ENCODE assay signal across 9 cellular contexts in the genomic region with DNA sequence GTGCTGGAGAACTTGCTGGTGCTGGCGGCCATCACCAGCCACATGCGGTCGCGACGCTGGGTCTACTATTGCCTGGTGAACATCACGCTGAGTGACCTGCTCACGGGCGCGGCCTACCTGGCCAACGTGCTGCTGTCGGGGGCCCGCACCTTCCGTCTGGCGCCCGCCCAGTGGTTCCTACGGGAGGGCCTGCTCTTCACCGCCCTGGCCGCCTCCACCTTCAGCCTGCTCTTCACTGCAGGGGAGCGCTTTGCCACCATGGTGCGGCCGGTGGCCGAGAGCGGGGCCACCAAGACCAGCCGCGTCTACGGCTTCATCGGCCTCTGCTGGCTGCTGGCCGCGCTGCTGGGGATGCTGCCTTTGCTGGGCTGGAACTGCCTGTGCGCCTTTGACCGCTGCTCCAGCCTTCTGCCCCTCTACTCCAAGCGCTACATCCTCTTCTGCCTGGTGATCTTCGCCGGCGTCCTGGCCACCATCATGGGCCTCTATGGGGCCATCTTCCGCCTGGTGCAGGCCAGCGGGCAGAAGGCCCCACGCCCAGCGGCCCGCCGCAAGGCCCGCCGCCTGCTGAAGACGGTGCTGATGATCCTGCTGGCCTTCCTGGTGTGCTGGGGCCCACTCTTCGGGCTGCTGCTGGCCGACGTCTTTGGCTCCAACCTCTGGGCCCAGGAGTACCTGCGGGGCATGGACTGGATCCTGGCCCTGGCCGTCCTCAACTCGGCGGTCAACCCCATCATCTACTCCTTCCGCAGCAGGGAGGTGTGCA. TPM values are rescaled to one million over a fixed set of nuclear protein-coding genes. Genes with fewer than 3 reads are reported as not detected.
A peak's percentile ranks its signal among the peaks of the same experiment; 100 is the strongest.
DNase-seq lines count a peak whose midpoint lies in the region; ATAC-seq and TF ChIP-seq lines count a peak whose summit lies in the region.
"Had no signal": no experiment of that assay in that cellular context is flagged by ENCODE, and none has a peak within 500 bp of the region (broad histone marks: within the 10 kb centered on the region; RNA-seq: fewer than 3 reads in every experiment).

No MANE protein-coding gene starts in this region.

- no peaks in the 10 kb centered on the region for H4K20me1 ChIP-seq in H9 (ENCODE audit: control insufficient read depth, insufficient read depth, insufficient read length)

- ATAC-seq in CD4-positive, CD25-positive, alpha-beta regulatory T cell (ENCODE audit: low read depth in 2 of 2) = peak; percentile 1 to 3
- no peak for ATAC-seq in HG03469 (IDR thresholded peaks at IDR 0.05; ENCODE audit: unreplicated experiment)

- H3K36me3 Mint-ChIP-seq in CD4-positive, CD25-positive, alpha-beta regulatory T cell = peaks cover 23% of the 10 kb centered on the region
- H3K36me3 Mint-ChIP-seq in H9 (ENCODE audit: insufficient read depth in 1 of 3, low read depth in 3 of 3) = no peaks in the 10 kb centered on the region
- peaks cover 26% of the 10 kb centered on the region for H3K36me3 Mint-ChIP-seq in activated CD4-positive, alpha-beta memory T cell treated with anti-CD3 and anti-CD28 coated beads for 36 hours

- TF ChIP-seq CTCF in H9 (conservative IDR thresholded peaks at IDR 0.05) = no peak

- peaks cover 66% of the 10 kb centered on the region for H3K4me1 ChIP-seq in CD4-positive, CD25-positive, alpha-beta regulatory T cell (ENCODE audit: control insufficient read depth, insufficient read depth, low read length, poor library complexity, severe bottlenecking)
- H3K4me1 ChIP-seq in H9 (ENCODE audit: insufficient read depth, low read length) = no peaks in the 10 kb centered on the region
- peaks cover 60% of the 10 kb centered on the region for H3K4me1 ChIP-seq in mononuclear cell (ENCODE audit: insufficient read depth, low read length)
- H3K4me1 ChIP-seq: uterus had no signal

- no peaks in the 10 kb centered on the region for H3K23me2 ChIP-seq in H9 (ENCODE audit: insufficient read length, low read depth, low read length, poor library complexity, severe bottlenecking)

- H4K5ac ChIP-seq in H9 (ENCODE audit: insufficient read length, low read depth, low read length) = no peak overlapping the region

- no peak overlapping the region for H3T11ph ChIP-seq in H9 (ENCODE audit: low read length)

- H4K8ac ChIP-seq in H9 (replicated peaks; ENCODE audit: insufficient read length, low read depth, low read length) = no peak overlapping the region

- no peak overlapping the region for H3K9ac ChIP-seq in H9 (ENCODE audit: extremely low read depth, insufficient read length, low read length)

- peaks cover 23% of the 10 kb centered on the region for H3K36me3 ChIP-seq in CD4-positive, CD25-positive, alpha-beta regulatory T cell (ENCODE audit: control insufficient read depth, insufficient read depth, low read length)
- H3K36me3 ChIP-seq: uterus had no signal

- H3K9me3 ChIP-seq in CD4-positive, CD25-positive, alpha-beta regulatory T cell (ENCODE audit: control insufficient read depth in 2 of 2, low read length in 2 of 2) = no peaks in the 10 kb centered on the region
- H3K9me3 ChIP-seq in H9 (ENCODE audit: control insufficient read depth, low read depth, low read length) (no peaks in the 10 kb centered on the region), mononuclear cell (ENCODE audit: low read depth, low read length) (no peaks in the 10 kb centered on the region)
- H3K9me3 ChIP-seq: uterus had no signal

- CTCF ChIA-PET in activated CD4-positive, alpha-beta memory T cell treated with anti-CD3 and anti-CD28 coated beads for 36 hours (lab: Charles Lee) = interaction anchor here (0.6 kb wide), 1 partner anchor 26 kb away, joined by 3 read pairs; no protein-coding TSS in a partner anchor

- no peak overlapping the region for H2AFZ ChIP-seq in H9 (ENCODE audit: low read length)

- peak overlapping the region; percentile 94 for H3K4me3 ChIP-seq in CD4-positive, CD25-positive, alpha-beta regulatory T cell (ENCODE audit: low read depth, low read length)
- H3K4me3 ChIP-seq in mononuclear cell (ENCODE audit: low read length) = peak overlapping the region; percentile 75
- H3K4me3 ChIP-seq: uterus had no signal

- H3K4me2 ChIP-seq in H9 (ENCODE audit: insufficient read depth, insufficient read length, low read length) = no peak overlapping the region

- no peak overlapping the region for H2BK5ac ChIP-seq in H9 (ENCODE audit: insufficient read length, low read length)

- no CpG with 5 or more reads among the region's 52 CpGs for WGBS in H9 (ENCODE audit: extremely low coverage, insufficient read length, low lambda C conversion rate)

- peaks cover 0 to 40% (median 22%) of the 10 kb centered on the region in 4 donors for H3K4me1 Mint-ChIP-seq in CD4-positive, CD25-positive, alpha-beta regulatory T cell
- no peaks in the 10 kb centered on the region for H3K4me1 Mint-ChIP-seq in H9
- H3K4me1 Mint-ChIP-seq in activated CD4-positive, alpha-beta memory T cell treated with anti-CD3 and anti-CD28 coated beads for 36 hours (ENCODE audit: low read depth) = peaks cover 37% of the 10 kb centered on the region

- no peak overlapping the region for H2BK15ac ChIP-seq in H9 (ENCODE audit: low read depth, low read length)

- no peak overlapping the region for H3K4ac ChIP-seq in H9 (ENCODE audit: low read depth, low read length)

- peak overlapping the region; percentile 90 to 98 (median 94) for H3K27ac Mint-ChIP-seq in CD4-positive, CD25-positive, alpha-beta regulatory T cell
- no peak overlapping the region for H3K27ac Mint-ChIP-seq in H9
- peak overlapping the region; percentile 97 for H3K27ac Mint-ChIP-seq in activated CD4-positive, alpha-beta memory T cell treated with anti-CD3 and anti-CD28 coated beads for 36 hours

- no peak overlapping the region for H3K18ac ChIP-seq in H9 (ENCODE audit: insufficient read length, low read depth, low read length)

- peak overlapping the region; percentile 83 for H3K27ac ChIP-seq in CD4-positive, CD25-positive, alpha-beta regulatory T cell (ENCODE audit: insufficient read depth, low read length, poor library complexity, severe bottlenecking)
- H3K27ac ChIP-seq in H9 (ENCODE audit: insufficient read length, low read depth, low read length) = no peak overlapping the region
- H3K27ac ChIP-seq: uterus had no signal

- no peaks in the 10 kb centered on the region for H3K79me2 ChIP-seq in H9 (ENCODE audit: insufficient read depth, low read length)

- no peak overlapping the region for H2BK20ac ChIP-seq in H9 (ENCODE audit: low read depth, low read length, poor library complexity, severe bottlenecking)

- H3K56ac ChIP-seq in H9 (ENCODE audit: insufficient read length, low read depth, low read length) = no peak overlapping the region

- intact Hi-C loops in activated CD4-positive, alpha-beta memory T cell treated with anti-CD3 and anti-CD28 coated beads for 36 hours (cut with micrococcal nuclease) = loop anchor here (2.0 kb wide), 1 partner anchor 46 kb away; no protein-coding TSS in a partner anchor

- peaks cover 4% of the 10 kb centered on the region for H3K27me3 Mint-ChIP-seq in CD4-positive, CD25-positive, alpha-beta regulatory T cell
- H3K27me3 Mint-ChIP-seq in H9 (ENCODE audit: low read depth) = peaks cover 2% of the 10 kb centered on the region; the same call in 1 of the 2 replicates
- no peaks in the 10 kb centered on the region for H3K27me3 Mint-ChIP-seq in activated CD4-positive, alpha-beta memory T cell treated with anti-CD3 and anti-CD28 coated beads for 36 hours

- H3K14ac ChIP-seq in H9 (ENCODE audit: insufficient read depth, low read length) = no peak overlapping the region; the same call in 1 of the 2 replicates

- no peak overlapping the region for H3K23ac ChIP-seq in H9 (ENCODE audit: insufficient read length, low read depth, low read length)

- no peak overlapping the region for H4K91ac ChIP-seq in H9 (ENCODE audit: insufficient read length, low read depth, low read length)

- H2BK12ac ChIP-seq in H9 (ENCODE audit: insufficient read length, low read depth, low read length) = no peak overlapping the region

- peak in 1 of 3 donors; percentile 66 for DNase-seq in CD4-positive, CD25-positive, alpha-beta regulatory T cell
- DNase-seq in H9 = peak; percentile 47
- peak; percentile 49 for DNase-seq in activated CD4-positive, alpha-beta memory T cell treated with anti-CD3 and anti-CD28 coated beads for 36 hours
- DNase-seq in KG1 (lab: John Stamatoyannopoulos, UW) = no peak
- no peak for DNase-seq in amniotic stem cell (lab: John Stamatoyannopoulos, UW)
- no peak for DNase-seq in DMS153 treated with DMSO at 0.1 percent for 48 hours (lab: John Stamatoyannopoulos, UW; ENCODE audit: unreplicated experiment)
- DNase-seq: uterus had no signal

- POLR2A ChIA-PET in activated CD4-positive, alpha-beta memory T cell treated with anti-CD3 and anti-CD28 coated beads for 36 hours (lab: Charles Lee) = no interaction called here

- H2BK120ac ChIP-seq in H9 (ENCODE audit: low read depth, low read length, poor library complexity, severe bottlenecking) = no peak overlapping the region

- H3K4me3 Mint-ChIP-seq in CD4-positive, CD25-positive, alpha-beta regulatory T cell = peak overlapping the region; percentile 89 to 99 (median 96)
- no peak overlapping the region for H3K4me3 Mint-ChIP-seq in H9
- H3K4me3 Mint-ChIP-seq in activated CD4-positive, alpha-beta memory T cell treated with anti-CD3 and anti-CD28 coated beads for 36 hours = peak overlapping the region; percentile 98

- no peaks in the 10 kb centered on the region for H3K27me3 ChIP-seq in CD4-positive, CD25-positive, alpha-beta regulatory T cell (ENCODE audit: control insufficient read depth, insufficient read depth, low read length)
- no peaks in the 10 kb centered on the region for H3K27me3 ChIP-seq in H9 (ENCODE audit: insufficient read depth, low read length)
- no peaks in the 10 kb centered on the region for H3K27me3 ChIP-seq in mononuclear cell (ENCODE audit: insufficient read depth, low read length)
- H3K27me3 ChIP-seq: uterus had no signal

- no peak overlapping the region for H2AK5ac ChIP-seq in H9 (ENCODE audit: insufficient read length, low read length)

- H3K9me3 Mint-ChIP-seq in CD4-positive, CD25-positive, alpha-beta regulatory T cell = peaks cover 0 to 6% (median 0%) of the 10 kb centered on the region in 7 donors
- no peaks in the 10 kb centered on the region for H3K9me3 Mint-ChIP-seq in H9
- no peaks in the 10 kb centered on the region for H3K9me3 Mint-ChIP-seq in activated CD4-positive, alpha-beta memory T cell treated with anti-CD3 and anti-CD28 coated beads for 36 hours

- H3K79me1 ChIP-seq in H9 (ENCODE audit: insufficient read depth, low read depth, low read length, poor library complexity, severe bottlenecking) = no peaks in the 10 kb centered on the region

RNA-seq across cellular contexts. Expression of a gene that starts 0.6 kb away (rescaled TPM):
- total RNA-seq in CD4-positive, CD25-positive, alpha-beta regulatory T cell = 159 TPM
- polyA plus RNA-seq in CD4-positive, CD25-positive, alpha-beta regulatory T cell = 100 to 1,000 TPM; 706 to 902 (median 799) TPM
- total RNA-seq in H9 (2021) (not detected in 2 replicates), mononuclear cell (81.6 TPM)
- total RNA-seq in activated CD4-positive, alpha-beta memory T cell treated with anti-CD3 and anti-CD28 coated beads for 36 hours = 10 to 100 TPM; 32.7 to 34.0 TPM

RNA-seq across cellular contexts. Expression of a gene that starts 6.6 kb away (rescaled TPM):
- 48.0 TPM for total RNA-seq in CD4-positive, CD25-positive, alpha-beta regulatory T cell
- 10 to 100 TPM; 13.3 to 30.8 (median 20.4) TPM for polyA plus RNA-seq in CD4-positive, CD25-positive, alpha-beta regulatory T cell
- total RNA-seq in H9 (2021) (94.8 and 100 TPM in 2 replicates), mononuclear cell (29.7 TPM)
- total RNA-seq in activated CD4-positive, alpha-beta memory T cell treated with anti-CD3 and anti-CD28 coated beads for 36 hours = 10 to 100 TPM; 47.0 to 50.9 TPM

RNA-seq across cellular contexts. Expression of a gene that starts 43.3 kb away (rescaled TPM):
- 43.0 TPM for total RNA-seq in CD4-positive, CD25-positive, alpha-beta regulatory T cell
- polyA plus RNA-seq in CD4-positive, CD25-positive, alpha-beta regulatory T cell = 1 to 10 TPM; 4.1 to 8.0 (median 6.2) TPM
- total RNA-seq in H9 (2021) = 0.20 TPM in 1 of 2 replicates, not detected in the other
- 10 to 100 TPM; 78.4 to 79.5 TPM for total RNA-seq in activated CD4-positive, alpha-beta memory T cell treated with anti-CD3 and anti-CD28 coated beads for 36 hours
- total RNA-seq in mononuclear cell = 48.3 TPM

RNA-seq across cellular contexts. Expression of a gene that starts 45.3 kb away (rescaled TPM):
- 0.17 TPM for total RNA-seq in CD4-positive, CD25-positive, alpha-beta regulatory T cell
- polyA plus RNA-seq in CD4-positive, CD25-positive, alpha-beta regulatory T cell = not detected
- 4.8 TPM in 2 replicates for total RNA-seq in H9 (2021)
- under 1 TPM in 1 of 2 experiments, not detected in 1; 0.14 TPM for total RNA-seq in activated CD4-positive, alpha-beta memory T cell treated with anti-CD3 and anti-CD28 coated beads for 36 hours
- total RNA-seq in mononuclear cell = not detected

Comparison
In these comparisons a context has a peak if more than half of its experiments do, and no peak if none do; other contexts are left out.
1. DNase-seq: peak in H9 (single experiment) and activated CD4-positive, alpha-beta memory T cell treated with anti-CD3 and anti-CD28 coated beads for 36 hours (single experiment); none in KG1 (single experiment), amniotic stem cell (single experiment) and DMS153 treated with DMSO at 0.1 percent for 48 hours (single experiment).
2. H3K27ac Mint-ChIP-seq: peak in CD4-positive, CD25-positive, alpha-beta regulatory T cell (3 of 3) and activated CD4-positive, alpha-beta memory T cell treated with anti-CD3 and anti-CD28 coated beads for 36 hours (single experiment); none in H9 (0 of 3).
3. H3K4me3 Mint-ChIP-seq: peak in CD4-positive, CD25-positive, alpha-beta regulatory T cell (4 of 4) and activated CD4-positive, alpha-beta memory T cell treated with anti-CD3 and anti-CD28 coated beads for 36 hours (single experiment); none in H9 (0 of 2).
4. RNA of a gene that starts 0.6 kb away (total RNA-seq): 159 TPM in CD4-positive, CD25-positive, alpha-beta regulatory T cell (single experiment), 81.6 TPM in mononuclear cell (single experiment) and 32.7 to 34.0 TPM in activated CD4-positive, alpha-beta memory T cell treated with anti-CD3 and anti-CD28 coated beads for 36 hours; not detected in H9; every median in the first group is over 10 times any median in the second.
5. RNA of a gene that starts 43.3 kb away (total RNA-seq): 78.4 to 79.5 TPM in activated CD4-positive, alpha-beta memory T cell treated with anti-CD3 and anti-CD28 coated beads for 36 hours, 48.3 TPM in mononuclear cell (single experiment) and 43.0 TPM in CD4-positive, CD25-positive, alpha-beta regulatory T cell (single experiment); 0.20 TPM in H9; every median in the first group is over 10 times any median in the second.